ENCODE assay signal across 23 cellular contexts in the genomic region with DNA sequence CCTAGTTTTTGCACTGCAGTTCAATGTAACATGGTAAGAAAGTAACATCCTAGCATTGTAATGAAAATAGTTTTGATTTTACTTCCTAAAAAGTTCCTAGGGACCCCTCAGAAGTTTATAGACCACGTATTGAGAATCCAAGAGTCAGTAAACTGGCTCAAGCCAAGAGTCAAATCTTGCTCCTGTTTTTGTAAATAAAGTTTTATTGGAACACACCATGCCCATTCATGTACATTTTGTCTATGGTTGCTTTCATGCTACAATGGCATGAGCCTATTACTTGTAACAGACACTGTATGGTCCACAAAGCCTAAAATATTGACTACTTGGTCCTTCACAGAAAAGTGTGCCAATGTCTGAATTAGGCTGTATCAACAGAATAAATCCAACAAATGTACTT.
"Had no signal": no experiment of that assay in that cellular context is flagged by ENCODE, and none has a peak within 500 bp of the region (broad histone marks: within the 10 kb centered on the region; RNA-seq: fewer than 3 reads in every experiment).

No MANE protein-coding gene starts in this region.

- H3K9me3 ChIP-seq: esophagus muscularis mucosa, gastrocnemius medialis, left lung, lower lobe of right lung, mucosa of descending colon had no signal

- H3K27me3 ChIP-seq: dorsolateral prefrontal cortex, esophagus muscularis mucosa, gastrocnemius medialis, left lung had no signal

- H3K4me3 ChIP-seq: coronary artery, dorsolateral prefrontal cortex, esophagus muscularis mucosa, gastrocnemius medialis, heart right ventricle, left lung, lower lobe of right lung, mucosa of descending colon had no signal

- H3K4me1 ChIP-seq: esophagus muscularis mucosa, gastrocnemius medialis, heart right ventricle, left lung, lower lobe of right lung had no signal

- H3K36me3 ChIP-seq: esophagus muscularis mucosa, gastrocnemius medialis, heart right ventricle, left lung, lower lobe of right lung had no signal

- DNase-seq: dermis blood vessel endothelial cell; dorsolateral prefrontal cortex; effector CD4-positive, alpha-beta T cell; effector memory CD4-positive, alpha-beta T cell; foreskin fibroblast; foreskin melanocyte; gastrocnemius medialis; glutamatergic neuron; head of caudate nucleus; heart right ventricle; hippocampal formation; left cardiac atrium; left lung; left ventricle myocardium superior; lower lobe of right lung; mesenchymal stem cell; mucosa of descending colon; naive B cell had no signal

- ATAC-seq: gastrocnemius medialis, heart right ventricle, left cardiac atrium, left lung, left ventricle myocardium superior, lower lobe of right lung, mucosa of descending colon had no signal

- FAIRE-seq: endothelial cell of umbilical vein, islet of Langerhans, keratinocyte had no signal

- H3K27ac ChIP-seq: coronary artery, dorsolateral prefrontal cortex, esophagus muscularis mucosa, gastrocnemius medialis, heart right ventricle, left lung, lower lobe of right lung had no signal
